ENCODE assay signal across 8 cellular contexts in the genomic region with DNA sequence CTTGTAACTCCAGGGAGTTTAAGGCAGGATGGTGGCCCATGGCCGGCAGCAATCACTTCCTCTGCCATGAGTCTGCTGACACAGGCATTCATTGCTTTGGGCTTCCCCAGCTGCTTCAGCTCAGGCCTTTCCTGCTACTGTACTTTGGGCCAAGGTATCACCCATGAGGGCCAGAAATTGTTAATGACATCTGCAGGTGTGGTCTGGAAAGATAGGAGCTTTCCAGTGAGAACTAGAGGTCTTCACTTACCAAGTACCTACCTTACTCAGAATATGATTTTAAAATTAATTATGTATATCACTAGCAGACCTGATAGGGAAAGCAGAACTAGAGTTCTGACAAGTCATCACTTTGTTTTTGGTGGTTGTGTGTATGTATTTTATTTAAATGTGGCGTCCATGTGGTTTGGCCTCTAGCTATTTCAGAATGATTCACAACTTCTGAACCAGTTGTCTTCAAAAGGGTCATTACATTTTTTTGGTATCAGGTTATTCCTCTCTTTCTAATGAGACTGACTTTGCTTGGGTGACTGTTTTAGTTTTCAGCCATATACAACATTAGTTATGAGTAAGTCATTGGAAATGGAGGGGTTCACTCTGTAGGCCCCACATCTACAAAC. TPM values are rescaled to one million over a fixed set of nuclear protein-coding genes. Genes with fewer than 3 reads are reported as not detected.
DNase-seq lines count a peak whose midpoint lies in the region; ATAC-seq and TF ChIP-seq lines count a peak whose summit lies in the region.

No MANE protein-coding gene starts in this region.

- ATAC-seq in GM21390 (IDR thresholded peaks at IDR 0.05; ENCODE audit: unreplicated experiment): peak; percentile 53

- peak overlapping the region; percentile 51 to 83 (median 74) for H3K27ac Mint-ChIP-seq in CD14-positive monocyte

- peak overlapping the region; percentile 16 to 49 for H3K4me3 Mint-ChIP-seq in CD14-positive monocyte

- peaks cover 9 to 30% (median 18%) of the 10 kb centered on the region in 3 donors for H3K27me3 Mint-ChIP-seq in CD14-positive monocyte (ENCODE audit: low read depth in 3 of 3)

- H3K27me3 ChIP-seq in tibial artery: no peaks in the 10 kb centered on the region

- H3K36me3 Mint-ChIP-seq in CD14-positive monocyte: peaks cover 4 to 7% of the 10 kb centered on the region in 2 donors

- H3K9me3 ChIP-seq in tibial artery: no peaks in the 10 kb centered on the region

- intact Hi-C loops in CD14-positive monocyte (cut with micrococcal nuclease): loop anchor here in 1 of 2 donors (10.0 kb wide), 1 partner anchor 107 kb away; no protein-coding TSS in a partner anchor
- intact Hi-C loops in tibial artery (cut with DNase I; ENCODE audit: low total_unique reads): no loop called here

- H3K27ac ChIP-seq in tibial artery: no peak overlapping the region

- H3K4me1 Mint-ChIP-seq in CD14-positive monocyte: peaks cover 42% of the 10 kb centered on the region

- H3K4me3 ChIP-seq in foreskin fibroblast (ENCODE audit: low read depth in 1 of 2, low read length in 2 of 2): peak overlapping the region in 1 of 2 donors; percentile 90
- H3K4me3 ChIP-seq in tibial artery: peak overlapping the region; percentile 50 to 53

- peaks cover 0 to 18% (median 9%) of the 10 kb centered on the region in 4 donors for H3K4me1 ChIP-seq in tibial artery

- no peaks in the 10 kb centered on the region for H3K36me3 ChIP-seq in tibial artery

- DNase-seq in CD14-positive monocyte (ENCODE audit: low spot score) (peak; percentile 56), HPDE6-E6E7 (ENCODE audit: extremely low spot score) (peak; percentile 14), foreskin fibroblast (peak; percentile 72 to 81), tibial artery (peak in 1 of 2 donors; percentile 28), NCI-H2081 treated with DMSO at 0.1 percent for 48 hours (lab: John Stamatoyannopoulos, UW) (no peak), Kasumi-1 (lab: John Stamatoyannopoulos, UW) (no peak), SKM-1 treated with dmso at 0.1 percent for 144 hours (lab: John Stamatoyannopoulos, UW; ENCODE audit: unreplicated experiment) (no peak)

- H3K9me3 Mint-ChIP-seq in CD14-positive monocyte: peaks cover 0 to 8% (median 0%) of the 10 kb centered on the region in 7 donors

- TF ChIP-seq CTCF in CD14-positive monocyte (IDR thresholded peaks at IDR 0.05): no peak
- no peak for TF ChIP-seq CTCF in foreskin fibroblast (IDR thresholded peaks at IDR 0.05; ENCODE audit: low read depth, low read length)
- TF ChIP-seq CTCF in tibial artery (IDR thresholded peaks at IDR 0.05): no peak

RNA-seq across cellular contexts. Expression of gene RGL1, which starts 2.7 kb away (rescaled TPM):
- polyA plus RNA-seq in CD14-positive monocyte: 1 to 10 TPM; 1.2 to 3.3 TPM

Comparison
In these comparisons a context has a peak if more than half of its experiments do, and no peak if none do; other contexts are left out.
1. DNase-seq: peak in CD14-positive monocyte (single experiment), HPDE6-E6E7 (single experiment) and foreskin fibroblast (2 of 2); none in NCI-H2081 treated with DMSO at 0.1 percent for 48 hours (single experiment), Kasumi-1 (0 of 2) and SKM-1 treated with dmso at 0.1 percent for 144 hours (single experiment).